ENCODE assay signal across 8 cellular contexts in the genomic region with DNA sequence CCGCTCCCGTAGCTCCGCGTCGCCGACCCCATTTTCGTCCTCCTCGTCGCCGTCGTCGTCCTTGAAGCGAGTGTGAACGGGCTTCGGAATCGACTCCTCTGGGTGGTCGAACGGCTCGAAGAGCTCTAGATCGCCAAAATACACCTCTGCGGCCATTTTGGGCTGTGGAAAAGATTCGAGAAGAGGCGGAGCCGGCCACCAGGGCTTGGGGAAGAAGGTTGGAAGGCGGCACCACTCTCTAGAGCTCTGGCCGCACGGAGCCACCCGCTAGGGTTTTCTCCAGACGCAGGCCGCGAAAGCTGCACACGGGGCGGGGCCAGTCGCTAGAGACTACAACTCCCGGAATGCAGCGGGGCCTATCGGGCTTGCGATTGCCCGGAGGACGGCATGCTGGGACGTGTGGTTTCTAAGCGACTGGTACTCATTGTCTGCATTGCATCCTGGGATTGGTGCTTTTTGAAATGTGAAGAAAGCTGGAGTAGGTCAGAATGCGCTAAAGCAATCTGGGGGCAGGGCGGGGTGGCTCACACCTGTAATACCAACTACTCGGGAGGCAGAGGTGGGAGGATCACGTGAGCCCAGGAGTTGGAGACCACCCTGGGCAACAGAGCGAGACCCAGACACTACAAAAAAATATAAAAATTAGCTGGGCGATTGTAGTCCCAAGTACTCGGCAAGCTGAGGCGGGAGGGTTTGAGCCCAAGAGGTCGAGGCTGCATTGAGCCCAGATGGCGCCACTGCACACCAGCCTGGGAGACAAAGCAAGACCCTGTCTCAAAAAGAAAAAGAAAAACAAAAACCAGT. TPM values are rescaled to one million over a fixed set of nuclear protein-coding genes. Genes with fewer than 3 reads are reported as not detected.
DNase-seq lines count a peak whose midpoint lies in the region; ATAC-seq and TF ChIP-seq lines count a peak whose summit lies in the region.

Gene ZCCHC8 (minus strand): TSS at position 248 of the 804 bp plus-strand sequence. CDS start 92 bp downstream, at position 156.

- H3K4me3 Mint-ChIP-seq in T-helper 2 cell treated with Interferon-gamma antibody and Interleukin-4, amounts not matched to agents 5 μg/mL and 100 μg/mL, for 36 hours = peak within 1 kb of the TSS; percentile 99

- TF ChIP-seq CTCF in ascending aorta (IDR thresholded peaks at IDR 0.05) (no peak), vagina (IDR thresholded peaks at IDR 0.05) (peak in 1 of 3 experiments; percentile 5)

- H3K27ac ChIP-seq in ascending aorta = peak within 1 kb of the TSS; percentile 97 to 99
- H3K27ac ChIP-seq in right cardiac atrium (ENCODE audit: low read length) = peak within 1 kb of the TSS; percentile 76
- H3K27ac ChIP-seq in vagina = peak within 1 kb of the TSS; percentile 98

- intact Hi-C loops in ascending aorta (cut with DNase I) = loop anchor here (1.0 to 2.0 kb wide), 3 partner anchors 25 to 251 kb away; partner anchors contain the start of genes DENR, RSRC2 and VPS33A
- intact Hi-C loops in right cardiac atrium (cut with DNase I) = no loop called here
- intact Hi-C loops in vagina (cut with DNase I) = no loop called here

- H3K4me3 ChIP-seq in ascending aorta (peak within 1 kb of the TSS; percentile 78 to 88), right cardiac atrium (ENCODE audit: low read length) (peak within 1 kb of the TSS; percentile 47), vagina (peak within 1 kb of the TSS; percentile 69 to 82)

- peaks cover 28 to 29% of the 10 kb centered on the region in 2 donors for H3K36me3 ChIP-seq in ascending aorta
- H3K36me3 ChIP-seq in vagina = peaks cover 6 to 39% of the 10 kb centered on the region in 2 donors

- H3K4me1 Mint-ChIP-seq in T-helper 2 cell treated with Interferon-gamma antibody and Interleukin-4, amounts not matched to agents 5 μg/mL and 100 μg/mL, for 36 hours (ENCODE audit: low read depth) = peaks cover 25% of the 10 kb centered on the region

- peak in 1 of 2 donors; percentile 95 for TF ChIP-seq POLR2A in vagina (IDR thresholded peaks at IDR 0.05)

- H3K27ac Mint-ChIP-seq in T-helper 2 cell treated with Interferon-gamma antibody and Interleukin-4, amounts not matched to agents 5 μg/mL and 100 μg/mL, for 36 hours = peak within 1 kb of the TSS; percentile 96

- H3K27me3 ChIP-seq in ascending aorta (no peaks in the 10 kb centered on the region), right cardiac atrium (ENCODE audit: control insufficient read depth, insufficient read depth) (no peaks in the 10 kb centered on the region), vagina (no peaks in the 10 kb centered on the region)

- peak; percentile 92 for ATAC-seq in GM18502 (IDR thresholded peaks at IDR 0.05; ENCODE audit: poor library complexity, unreplicated experiment)
- ATAC-seq in HG02970 (IDR thresholded peaks at IDR 0.05; ENCODE audit: low FRiP score, unreplicated experiment) = peak; percentile 90
- peak; percentile 99 for ATAC-seq in right cardiac atrium

- H3K27me3 Mint-ChIP-seq in T-helper 2 cell treated with Interferon-gamma antibody and Interleukin-4, amounts not matched to agents 5 μg/mL and 100 μg/mL, for 36 hours (ENCODE audit: low read depth) = no peaks in the 10 kb centered on the region

- peak; percentile 98 to 99 for DNase-seq in NCI-H1930 (lab: John Stamatoyannopoulos, UW)
- DNase-seq in T-helper 2 cell treated with Interferon-gamma antibody and Interleukin-4, amounts not matched to agents 5 μg/mL and 100 μg/mL, for 36 hours (ENCODE audit: low spot score) = peak; percentile 97
- peak; percentile 92 to 97 for DNase-seq in ascending aorta (ENCODE audit: low spot score in 2 of 2)
- DNase-seq in right cardiac atrium = peak; percentile 98 to 99 (median 98)
- DNase-seq in putamen (ENCODE audit: low spot score) = peak; percentile 97
- peak in 1 of 2 donors; percentile 98 for DNase-seq in vagina (ENCODE audit: extremely low spot score in 2 of 2)

- H3K9me3 Mint-ChIP-seq in T-helper 2 cell treated with Interferon-gamma antibody and Interleukin-4, amounts not matched to agents 5 μg/mL and 100 μg/mL, for 36 hours = no peaks in the 10 kb centered on the region

- H3K9me3 ChIP-seq in ascending aorta (no peaks in the 10 kb centered on the region), right cardiac atrium (ENCODE audit: control insufficient read depth, low read length) (no peaks in the 10 kb centered on the region), vagina (no peaks in the 10 kb centered on the region)

- peaks cover 47% of the 10 kb centered on the region for H3K36me3 Mint-ChIP-seq in T-helper 2 cell treated with Interferon-gamma antibody and Interleukin-4, amounts not matched to agents 5 μg/mL and 100 μg/mL, for 36 hours (ENCODE audit: low read depth)

- WGBS in right cardiac atrium = 2% methylated on average over 52 of the region's 52 CpGs

- H3K4me1 ChIP-seq in ascending aorta (peaks cover 7 to 9% of the 10 kb centered on the region in 2 donors), right cardiac atrium (ENCODE audit: control insufficient read depth, insufficient read depth, low read length) (no peaks in the 10 kb centered on the region), vagina (peaks cover 37% of the 10 kb centered on the region)

RNA-seq across cellular contexts. Expression of gene ZCCHC8, which starts in this region (rescaled TPM):
- total RNA-seq in ascending aorta (6.4 TPM), right cardiac atrium (10 to 100 TPM; 10.7 to 11.7 (median 10.8) TPM), vagina (28.2 TPM)
- polyA plus RNA-seq in right cardiac atrium = 11.6 TPM
